In the genomic region with DNA sequence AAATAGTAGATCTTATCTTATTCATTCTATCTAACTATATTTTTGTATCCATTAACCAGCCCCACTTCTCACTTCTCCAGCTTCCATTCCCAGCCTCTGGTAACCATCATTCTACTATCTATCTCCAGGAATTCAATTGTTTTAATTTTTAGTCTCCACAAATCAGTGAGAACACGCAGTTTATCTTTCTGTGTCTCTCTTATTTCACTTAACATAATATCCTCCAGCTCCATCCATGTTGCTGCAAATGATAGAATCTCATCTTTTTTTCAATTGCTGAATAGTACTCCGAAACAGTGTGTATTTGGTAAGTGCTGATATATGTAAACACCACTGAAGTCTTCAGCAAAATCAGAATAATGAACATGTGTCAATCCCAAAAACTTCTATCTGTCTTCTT, we compare ENCODE assay signal across 36 cellular contexts.
"Had no signal": no experiment of that assay in that cellular context is flagged by ENCODE, and none has a peak within 500 bp of the region (broad histone marks: within the 10 kb centered on the region; RNA-seq: fewer than 3 reads in every experiment).

No MANE protein-coding gene starts in this region.

- H3K9me3 ChIP-seq: adrenal gland, ascending aorta, body of pancreas, breast epithelium had no signal

- H3K36me3 ChIP-seq: adrenal gland, ascending aorta, brain microvascular endothelial cell, breast epithelium, cardiac muscle cell had no signal

- H3K4me3 Mint-ChIP-seq: activated naive CD4-positive, alpha-beta T cell treated with anti-CD3 and anti-CD28 coated beads for 36 hours; activated naive CD4-positive, alpha-beta T cell treated with anti-CD3 and anti-CD28 coated beads, Interleukin-2, amount 10 ng/mL, durations not matched to agents 7 days and 5 days; activated naive CD4-positive, alpha-beta T cell treated with anti-CD3 and anti-CD28 coated beads, Interleukin-2, amount 50 U/mL, for 24 hours; activated naive CD8-positive, alpha-beta T cell; activated naive CD8-positive, alpha-beta T cell treated with anti-CD3 and anti-CD28 coated beads for 36 hours; activated naive CD8-positive, alpha-beta T cell treated with anti-CD3 and anti-CD28 coated beads, Interleukin-2, amount 10 ng/mL, durations not matched to agents 7 days and 5 days; activated naive CD8-positive, alpha-beta T cell treated with anti-CD3 and anti-CD28 coated beads, Interleukin-2, amount 50 U/mL, for 24 hours; activated T-cell treated with anti-CD3 and anti-CD28 coated beads, Interleukin-2, amount 50 U/mL, for 24 hours; activated T-cell treated with anti-CD3 and anti-CD28 coated beads, Interleukin-2, amount 50 U/mL, for 4 hours; activated T-helper 1 cell treated with anti-CD3 and anti-CD28 coated beads, Interleukin-12 subunit alpha, Interleukin-12 subunit beta, Interleukin-2, Interleukin-4 antibody, amounts not matched to agents 30 ng/mL and 10 ng/mL and 1 ng/mL, durations not matched to agents 14 hours and 24 hours and 36 hours; activated T-helper 17 cell treated with anti-CD3 and anti-CD28 coated beads, Interleukin-2, amount 50 U/mL, for 72 hours; brain; central memory CD8-positive, alpha-beta T cell had no signal

- H3K9me3 Mint-ChIP-seq: activated naive CD4-positive, alpha-beta T cell treated with anti-CD3 and anti-CD28 coated beads for 36 hours; activated naive CD4-positive, alpha-beta T cell treated with anti-CD3 and anti-CD28 coated beads, Interleukin-2, amount 10 ng/mL, durations not matched to agents 7 days and 5 days; activated naive CD4-positive, alpha-beta T cell treated with anti-CD3 and anti-CD28 coated beads, Interleukin-2, amount 50 U/mL, for 24 hours; activated naive CD4-positive, alpha-beta T cell treated with anti-CD3 and anti-CD28 coated beads, Interleukin-2, amount 50 U/mL, for 72 hours; activated naive CD8-positive, alpha-beta T cell treated with anti-CD3 and anti-CD28 coated beads for 36 hours; activated naive CD8-positive, alpha-beta T cell treated with anti-CD3 and anti-CD28 coated beads, Interleukin-2, amount 50 U/mL, for 24 hours; activated T-cell treated with anti-CD3 and anti-CD28 coated beads, Interleukin-2, amount 50 U/mL, for 24 hours; activated T-cell treated with anti-CD3 and anti-CD28 coated beads, Interleukin-2, amount 50 U/mL, for 4 hours; activated T-helper 1 cell treated with anti-CD3 and anti-CD28 coated beads, Interleukin-12 subunit alpha, Interleukin-12 subunit beta, Interleukin-2, Interleukin-4 antibody, amounts not matched to agents 30 ng/mL and 10 ng/mL and 1 ng/mL, durations not matched to agents 14 hours and 24 hours and 36 hours; activated T-helper 2 cell treated with anti-CD3 and anti-CD28 coated beads, Interferon-gamma antibody, Interleukin-2, Interleukin-4, amounts not matched to agents 10 μg/mL and 5 μg/mL and 100 μg/mL, durations not matched to agents 14 hours and 24 hours and 36 hours; brain; central memory CD8-positive, alpha-beta T cell had no signal

- H3K27ac ChIP-seq: adrenal gland, ascending aorta, body of pancreas, brain microvascular endothelial cell, breast epithelium, cardiac muscle cell had no signal

- H3K36me3 Mint-ChIP-seq: activated naive CD4-positive, alpha-beta T cell treated with anti-CD3 and anti-CD28 coated beads, Interleukin-2, amount 10 ng/mL, durations not matched to agents 7 days and 5 days; activated naive CD4-positive, alpha-beta T cell treated with anti-CD3 and anti-CD28 coated beads, Interleukin-2, amount 50 U/mL, for 24 hours; activated naive CD4-positive, alpha-beta T cell treated with anti-CD3 and anti-CD28 coated beads, Interleukin-2, amount 50 U/mL, for 72 hours; activated naive CD8-positive, alpha-beta T cell; activated naive CD8-positive, alpha-beta T cell treated with anti-CD3 and anti-CD28 coated beads for 36 hours; activated naive CD8-positive, alpha-beta T cell treated with anti-CD3 and anti-CD28 coated beads, Interleukin-2, amount 10 ng/mL, durations not matched to agents 7 days and 5 days; brain had no signal

- H3K4me3 ChIP-seq: adrenal gland, ascending aorta, body of pancreas, breast epithelium, cardiac muscle cell had no signal

- ATAC-seq: activated naive CD4-positive, alpha-beta T cell treated with anti-CD3 and anti-CD28 coated beads, Interleukin-2, amount 50 U/mL, for 72 hours; activated naive CD8-positive, alpha-beta T cell treated with anti-CD3 and anti-CD28 coated beads, Interleukin-2, amount 50 U/mL, for 24 hours; activated T-cell treated with anti-CD3 and anti-CD28 coated beads, Interleukin-2, amount 50 U/mL, for 4 hours; activated T-helper 17 cell treated with anti-CD3 and anti-CD28 coated beads, Interleukin-2, amount 50 U/mL, for 72 hours; body of pancreas had no signal

- H3K4me1 ChIP-seq: breast epithelium had no signal

- H3K27me3 ChIP-seq: adrenal gland, ascending aorta, body of pancreas, brain microvascular endothelial cell, breast epithelium, cardiac muscle cell had no signal

- H3K27ac Mint-ChIP-seq: activated naive CD4-positive, alpha-beta T cell treated with anti-CD3 and anti-CD28 coated beads for 36 hours; activated naive CD4-positive, alpha-beta T cell treated with anti-CD3 and anti-CD28 coated beads, Interleukin-2, amount 10 ng/mL, durations not matched to agents 7 days and 5 days; activated naive CD4-positive, alpha-beta T cell treated with anti-CD3 and anti-CD28 coated beads, Interleukin-2, amount 50 U/mL, for 24 hours; activated naive CD4-positive, alpha-beta T cell treated with anti-CD3 and anti-CD28 coated beads, Interleukin-2, amount 50 U/mL, for 72 hours; activated naive CD8-positive, alpha-beta T cell; activated naive CD8-positive, alpha-beta T cell treated with anti-CD3 and anti-CD28 coated beads for 36 hours; activated naive CD8-positive, alpha-beta T cell treated with anti-CD3 and anti-CD28 coated beads, Interleukin-2, amount 10 ng/mL, durations not matched to agents 7 days and 5 days; activated naive CD8-positive, alpha-beta T cell treated with anti-CD3 and anti-CD28 coated beads, Interleukin-2, amount 50 U/mL, for 24 hours; activated T-cell treated with anti-CD3 and anti-CD28 coated beads, Interleukin-2, amount 50 U/mL, for 24 hours; activated T-helper 1 cell treated with anti-CD3 and anti-CD28 coated beads, Interleukin-12 subunit alpha, Interleukin-12 subunit beta, Interleukin-2, Interleukin-4 antibody, amounts not matched to agents 30 ng/mL and 10 ng/mL and 1 ng/mL, durations not matched to agents 14 hours and 24 hours and 36 hours; activated T-helper 17 cell treated with anti-CD3 and anti-CD28 coated beads, Interleukin-2, amount 50 U/mL, for 72 hours; activated T-helper 2 cell treated with anti-CD3 and anti-CD28 coated beads, Interferon-gamma antibody, Interleukin-2, Interleukin-4, amounts not matched to agents 10 μg/mL and 5 μg/mL and 100 μg/mL, durations not matched to agents 14 hours and 24 hours and 36 hours; brain had no signal

- DNase-seq: activated effector memory CD4-positive, alpha-beta T cell treated with anti-CD3 and anti-CD28 coated beads, Interleukin-2, amount 50 U/mL, for 16 hours; activated effector memory CD4-positive, alpha-beta T cell treated with Interleukin-2 at 50 U/mL for 16 hours; activated gamma-delta T cell; activated gamma-delta T cell treated with Interleukin-2 at 50 U/mL for 16 hours; activated naive CD4-positive, alpha-beta T cell; activated naive CD4-positive, alpha-beta T cell treated with anti-CD3 and anti-CD28 coated beads for 36 hours; activated naive CD4-positive, alpha-beta T cell treated with anti-CD3 and anti-CD28 coated beads, Interleukin-2, amount 10 ng/mL, durations not matched to agents 7 days and 5 days; activated naive CD4-positive, alpha-beta T cell treated with anti-CD3 and anti-CD28 coated beads, Interleukin-2, amount 50 U/mL, for 16 hours; activated naive CD4-positive, alpha-beta T cell treated with Interleukin-2 at 50 U/mL for 16 hours; activated naive CD8-positive, alpha-beta T cell treated with anti-CD3 and anti-CD28 coated beads for 36 hours; activated naive CD8-positive, alpha-beta T cell treated with anti-CD3 and anti-CD28 coated beads, Interleukin-2, amount 10 ng/mL, durations not matched to agents 7 days and 5 days; activated naive CD8-positive, alpha-beta T cell treated with anti-CD3 and anti-CD28 coated beads, Interleukin-2, amount 50 U/mL, for 24 hours; activated T-cell treated with anti-CD3 and anti-CD28 coated beads, Interleukin-2, amount 50 U/mL, for 1 hour; activated T-cell treated with anti-CD3 and anti-CD28 coated beads, Interleukin-2, amount 50 U/mL, for 24 hours; activated T-cell treated with anti-CD3 and anti-CD28 coated beads, Interleukin-2, amount 50 U/mL, for 4 hours; adrenal gland; amniotic stem cell; amygdala; anterior cingulate cortex; aorta; body of pancreas; brain microvascular endothelial cell; caudate nucleus; central memory CD4-positive, alpha-beta T cell; cerebellar nuclear complex had no signal
